1 cellular context compared by ENCODE assay signal in genomic region chr17:39231091-39231561, GRCh38.
A peak's percentile ranks its signal among the peaks of the same experiment; 100 is the strongest.
TF ChIP-seq lines count a peak whose summit lies in the region.

No MANE protein-coding gene starts in this region.

TF ChIP-seq in HEK293, 187 proteins besides CTCF, POLR2A, EP300 and RAD21 (continued from another document and continues in another):
- TF ChIP-seq PRDM10 (tag by site-specific recombination; IDR thresholded peaks at IDR 0.05) = peak; percentile 32; the same call in 1 of the 2 replicates
- no peak for TF ChIP-seq ZNF169 (tag by site-specific recombination; IDR thresholded peaks at IDR 0.05)
- TF ChIP-seq TSHZ1 (tag by site-specific recombination; IDR thresholded peaks at IDR 0.05; ENCODE audit: borderline replicate concordance) = no peak
- TF ChIP-seq ZNF121 (tag by site-specific recombination; IDR thresholded peaks at IDR 0.05) = no peak
- no peak for TF ChIP-seq ZNF670 (tag by site-specific recombination; IDR thresholded peaks at IDR 0.05; ENCODE audit: low read depth)
- no peak for TF ChIP-seq BCL11B (tag by site-specific recombination; IDR thresholded peaks at IDR 0.05; ENCODE audit: low read depth)
- no peak for TF ChIP-seq ZNF239 (tag by site-specific recombination; IDR thresholded peaks at IDR 0.05)
- peak; percentile 85 for TF ChIP-seq GLIS2 (tag by site-specific recombination; IDR thresholded peaks at IDR 0.05)
- peak; percentile 71; the same call in 1 of the 2 replicates for TF ChIP-seq IKZF3 (tag by site-specific recombination; IDR thresholded peaks at IDR 0.05)
- TF ChIP-seq GLIS1 (tag by site-specific recombination; IDR thresholded peaks at IDR 0.05) = peak; percentile 100
- TF ChIP-seq ZEB2 (tag by site-specific recombination; IDR thresholded peaks at IDR 0.05) = peak; percentile 73
- no peak for TF ChIP-seq ZNF549 (tag by site-specific recombination; IDR thresholded peaks at IDR 0.05)
- TF ChIP-seq ZNF544 (tag by site-specific recombination; IDR thresholded peaks at IDR 0.05) = no peak
- 0 out of 2 replicates have a peak, but pooled peaks have one; percentile 38 for TF ChIP-seq SP7 (tag by site-specific recombination; IDR thresholded peaks at IDR 0.05)
- TF ChIP-seq ZNF654 (tag by site-specific recombination; IDR thresholded peaks at IDR 0.05; ENCODE audit: low read depth) = no peak
- TF ChIP-seq SCRT1 (tag by site-specific recombination; IDR thresholded peaks at IDR 0.05; ENCODE audit: borderline replicate concordance) = no peak
- 0 out of 2 replicates have a peak, but pooled peaks have one; percentile 15 for TF ChIP-seq ZBTB8A (tag by site-specific recombination; IDR thresholded peaks at IDR 0.05)
- TF ChIP-seq HIC1 (tag by site-specific recombination; IDR thresholded peaks at IDR 0.05) = peak; percentile 53; the same call in 1 of the 2 replicates
- peak; percentile 66 for TF ChIP-seq EGR2 (tag by site-specific recombination; IDR thresholded peaks at IDR 0.05; ENCODE audit: low read depth)
- no peak for TF ChIP-seq ZFP69B (tag by site-specific recombination; IDR thresholded peaks at IDR 0.05)
- no peak for TF ChIP-seq GLI2 (tag by site-specific recombination; IDR thresholded peaks at IDR 0.05; ENCODE audit: borderline replicate concordance, low read depth)
- no peak for TF ChIP-seq ZNF623 (tag by site-specific recombination; IDR thresholded peaks at IDR 0.05)
- TF ChIP-seq SALL2 (tag by site-specific recombination; IDR thresholded peaks at IDR 0.05; ENCODE audit: borderline replicate concordance) = no peak
- peak; percentile 81 for TF ChIP-seq ZFHX2 (tag by site-specific recombination; conservative IDR thresholded peaks at IDR 0.05)
- TF ChIP-seq PRDM6 (tag by site-specific recombination; IDR thresholded peaks at IDR 0.05) = no peak; the same call in 1 of the 2 replicates
- TF ChIP-seq KLF16 (tag by site-specific recombination; IDR thresholded peaks at IDR 0.05) = no peak
- peak; percentile 100 for TF ChIP-seq ZIC2 (tag by site-specific recombination; IDR thresholded peaks at IDR 0.05)
- peak; percentile 96 for TF ChIP-seq ZNF398 (tag by site-specific recombination; IDR thresholded peaks at IDR 0.05)
- no peak for TF ChIP-seq ZBTB17 (tag by site-specific recombination; IDR thresholded peaks at IDR 0.05)
- TF ChIP-seq SETDB1 (IDR thresholded peaks at IDR 0.05; ENCODE audit: insufficient read length, low read length) = no peak
- TF ChIP-seq ZNF416 (tag by site-specific recombination; IDR thresholded peaks at IDR 0.05) = no peak
- no peak for TF ChIP-seq WT1 (tag by site-specific recombination; IDR thresholded peaks at IDR 0.05)
- no peak for TF ChIP-seq ZNF433 (tag by site-specific recombination; IDR thresholded peaks at IDR 0.05; ENCODE audit: low read depth)
- TF ChIP-seq KLF8 (tag by site-specific recombination; IDR thresholded peaks at IDR 0.05) = no peak
- peak; percentile 34; the same call in 1 of the 2 replicates for TF ChIP-seq KLF10 (tag by site-specific recombination; IDR thresholded peaks at IDR 0.05)
- TF ChIP-seq ZNF707 (tag by site-specific recombination; IDR thresholded peaks at IDR 0.05) = no peak
- no peak for TF ChIP-seq ZNF658 (tag by site-specific recombination; IDR thresholded peaks at IDR 0.05)
- TF ChIP-seq ZNF76 (tag by site-specific recombination; IDR thresholded peaks at IDR 0.05; ENCODE audit: borderline replicate concordance, low read depth) = peak; percentile 55; the same call in 1 of the 2 replicates
- TF ChIP-seq ZNF132 (tag by site-specific recombination; IDR thresholded peaks at IDR 0.05; ENCODE audit: borderline replicate concordance) = no peak
- no peak for TF ChIP-seq ZBTB1 (tag by site-specific recombination; IDR thresholded peaks at IDR 0.05)
- TF ChIP-seq ZNF292 (tag by site-specific recombination; IDR thresholded peaks at IDR 0.05; ENCODE audit: borderline replicate concordance, low read depth) = no peak
- no peak for TF ChIP-seq ZNF37A (tag by site-specific recombination; IDR thresholded peaks at IDR 0.05)
- peak; percentile 88 for TF ChIP-seq OSR2 (tag by site-specific recombination; IDR thresholded peaks at IDR 0.05)
- no peak for TF ChIP-seq ZNF324 (tag by site-specific recombination; IDR thresholded peaks at IDR 0.05)
- TF ChIP-seq GLI4 (tag by site-specific recombination; IDR thresholded peaks at IDR 0.05) = no peak
- no peak; the same call in 1 of the 2 replicates for TF ChIP-seq ZNF561 (tag by site-specific recombination; IDR thresholded peaks at IDR 0.05; ENCODE audit: borderline replicate concordance)
- no peak for TF ChIP-seq ZNF148 (tag by site-specific recombination; IDR thresholded peaks at IDR 0.05; ENCODE audit: borderline replicate concordance)
- TF ChIP-seq KLF17 (tag by site-specific recombination; IDR thresholded peaks at IDR 0.05) = no peak
- no peak for TF ChIP-seq ZFP37 (tag by site-specific recombination; IDR thresholded peaks at IDR 0.05)
- no peak for TF ChIP-seq AEBP2 (tag by site-specific recombination; IDR thresholded peaks at IDR 0.05; ENCODE audit: borderline replicate concordance)
- TF ChIP-seq ZNF600 (tag by site-specific recombination; IDR thresholded peaks at IDR 0.05) = peak; percentile 83
